In genomic region chr9:114108016-114108833, GRCh38 we compare ENCODE assay signal across 8 cellular contexts. TPM values are rescaled to one million over a fixed set of nuclear protein-coding genes. Genes with fewer than 3 reads are reported as not detected.
A peak's percentile ranks its signal among the peaks of the same experiment; 100 is the strongest.
DNase-seq lines count a peak whose midpoint lies in the region; ATAC-seq and TF ChIP-seq lines count a peak whose summit lies in the region.

No MANE protein-coding gene starts in this region.

- DNase-seq in Daoy (ENCODE audit: low read depth) (peak; percentile 86), NCI-H69 (lab: John Stamatoyannopoulos, UW) (peak; percentile 75), erythroblast (lab: John Stamatoyannopoulos, UW) (peak; percentile 50 to 71), middle frontal gyrus (ENCODE audit: extremely low spot score, low spot score) (peak; percentile 52)
- DNase-seq in activated CD8-positive, alpha-beta memory T cell treated with anti-CD3 and anti-CD28 coated beads for 24 hours, result peak; percentile 81
- peak; percentile 6 to 8 for DNase-seq in stimulated activated CD8-positive, alpha-beta memory T cell treated with anti-CD3 and anti-CD28 coated beads, Interleukin-7, amount 100 ng/mL, for 4 hours (ENCODE audit: low read depth in 2 of 2)

- ATAC-seq in HG02973 (IDR thresholded peaks at IDR 0.05; ENCODE audit: unreplicated experiment) (peak; percentile 65), GM18909 (IDR thresholded peaks at IDR 0.05; ENCODE audit: poor library complexity, unreplicated experiment) (no peak)

- TF ChIP-seq POLR2A in erythroblast (IDR thresholded peaks at IDR 0.05; ENCODE audit: low read length), result no peak

RNA-seq across cellular contexts. Expression of gene KIF12, which starts 9.1 kb away (rescaled TPM):
- not detected in 2 replicates for total RNA-seq in Daoy (2014; rRNA removed; shearing (Covaris generic))

RNA-seq across cellular contexts. Expression of gene AMBP, which starts 30.1 kb away (rescaled TPM):
- 0.91 TPM in 1 of 2 replicates, not detected in the other for total RNA-seq in Daoy (2014; rRNA removed; shearing (Covaris generic))

RNA-seq across cellular contexts. Expression of gene COL27A1, which starts 47.1 kb away (rescaled TPM):
- 6.4 and 7.8 TPM in 2 replicates for total RNA-seq in Daoy (2014; rRNA removed; shearing (Covaris generic))

Comparison
In these comparisons a context has a peak if more than half of its experiments do, and no peak if none do; other contexts are left out.
1. DNase-seq: peak in every context shown above with its lines; median percentile 86 in Daoy; 81 in activated CD8-positive, alpha-beta memory T cell treated with anti-CD3 and anti-CD28 coated beads for 24 hours; 75 in NCI-H69; 60 in erythroblast; 52 in middle frontal gyrus; 7 in stimulated activated CD8-positive, alpha-beta memory T cell treated with anti-CD3 and anti-CD28 coated beads, Interleukin-7, amount 100 ng/mL, for 4 hours.